10 cellular contexts compared by ENCODE assay signal in genomic region chr17:40419559-40420331, GRCh38. TPM values are rescaled to one million over a fixed set of nuclear protein-coding genes. Genes with fewer than 3 reads are reported as not detected.
DNase-seq lines count a peak whose midpoint lies in the region; ATAC-seq and TF ChIP-seq lines count a peak whose summit lies in the region.
"Had no signal": no experiment of that assay in that cellular context is flagged by ENCODE, and none has a peak within 500 bp of the region (broad histone marks: within the 10 kb centered on the region; RNA-seq: fewer than 3 reads in every experiment).

No MANE protein-coding gene starts in this region.

- intact Hi-C loops in activated naive CD4-positive, alpha-beta T cell treated with anti-CD3 and anti-CD28 coated beads for 36 hours (cut with micrococcal nuclease): no loop called here

- H3K36me3 Mint-ChIP-seq in activated naive CD4-positive, alpha-beta T cell treated with anti-CD3 and anti-CD28 coated beads for 36 hours (ENCODE audit: low read depth): peaks cover 19% of the 10 kb centered on the region

- DNase-seq in activated naive CD4-positive, alpha-beta T cell treated with anti-CD3 and anti-CD28 coated beads for 36 hours: peak; percentile 30
- no peak for DNase-seq in activated naive CD4-positive, alpha-beta T cell (lab: John Stamatoyannopoulos, UW)
- DNase-seq in NOMO-1 (lab: John Stamatoyannopoulos, UW; ENCODE audit: unreplicated experiment in 2 of 2) (peak; percentile 58 to 80), dermis microvascular lymphatic vessel endothelial cell (ENCODE audit: low read depth in 2 of 2) (peak; percentile 54 to 87), MG63 (no peak), HuH-7 (ENCODE audit: low spot score) (no peak), MM.1S (no peak)
- no peak for DNase-seq in stimulated activated naive CD8-positive, alpha-beta T cell treated with anti-CD3 and anti-CD28 coated beads, Interleukin-15, amount 100 ng/mL, for 72 hours
- DNase-seq: NCI-H1694 had no signal

- CTCF ChIA-PET in activated naive CD4-positive, alpha-beta T cell treated with anti-CD3 and anti-CD28 coated beads for 36 hours (lab: Charles Lee): interaction anchor here (1.3 to 8.7 kb wide), 4 partner anchors 9 to 114 kb away, joined by 3 to 81 read pairs (median 5); no protein-coding TSS in a partner anchor

- H3K27me3 ChIP-seq in MG63 (no peaks in the 10 kb centered on the region), MM.1S (replicated peaks; ENCODE audit: insufficient read depth, low read length) (no peaks in the 10 kb centered on the region)

- no peak for TF ChIP-seq CTCF in MM.1S (IDR thresholded peaks at IDR 0.05; ENCODE audit: low read length)

- H3K4me3 ChIP-seq in MG63 (no peak overlapping the region), MM.1S (ENCODE audit: low read length) (no peak overlapping the region)

- H3K27ac Mint-ChIP-seq in activated naive CD4-positive, alpha-beta T cell treated with anti-CD3 and anti-CD28 coated beads for 36 hours: no peak overlapping the region
- H3K27ac Mint-ChIP-seq in stimulated activated naive CD8-positive, alpha-beta T cell treated with anti-CD3 and anti-CD28 coated beads, Interleukin-15, amount 100 ng/mL, for 72 hours: no peak overlapping the region

- peaks cover 27% of the 10 kb centered on the region for H3K79me2 ChIP-seq in MM.1S (ENCODE audit: low read length)
- H3K79me2 ChIP-seq: parathyroid adenoma had no signal

- 0 out of 2 replicates have a peak, but pooled peaks cover 3% of the 10 kb centered on the region for H3F3A ChIP-seq in MM.1S (ENCODE audit: insufficient read depth, low read length)

- no peak for ATAC-seq in stimulated activated naive CD8-positive, alpha-beta T cell treated with anti-CD3 and anti-CD28 coated beads, Interleukin-15, amount 100 ng/mL, for 72 hours

- no peak overlapping the region for H2AFZ ChIP-seq in MM.1S (ENCODE audit: low read length)
- H2AFZ ChIP-seq: parathyroid adenoma had no signal

- H3K9me3 ChIP-seq in MG63: no peaks in the 10 kb centered on the region
- no peaks in the 10 kb centered on the region for H3K9me3 ChIP-seq in MM.1S (replicated peaks; ENCODE audit: insufficient read depth, low read length)

- no peaks in the 10 kb centered on the region for H3K9me2 ChIP-seq in MM.1S (replicated peaks; ENCODE audit: insufficient read depth, low read length)

- H3K27me3 Mint-ChIP-seq in activated naive CD4-positive, alpha-beta T cell treated with anti-CD3 and anti-CD28 coated beads for 36 hours (ENCODE audit: low read depth): peaks cover 2% of the 10 kb centered on the region
- no peaks in the 10 kb centered on the region for H3K27me3 Mint-ChIP-seq in stimulated activated naive CD8-positive, alpha-beta T cell treated with anti-CD3 and anti-CD28 coated beads, Interleukin-15, amount 100 ng/mL, for 72 hours

- H3K27ac ChIP-seq in MM.1S (ENCODE audit: low read length): no peak overlapping the region
- H3K27ac ChIP-seq: parathyroid adenoma had no signal

- H3K9ac ChIP-seq in MM.1S (ENCODE audit: low read length): no peak overlapping the region
- H3K9ac ChIP-seq: parathyroid adenoma had no signal

- peaks cover 28% of the 10 kb centered on the region for H3K4me1 Mint-ChIP-seq in activated naive CD4-positive, alpha-beta T cell treated with anti-CD3 and anti-CD28 coated beads for 36 hours (ENCODE audit: low read depth)
- H3K4me1 Mint-ChIP-seq in stimulated activated naive CD8-positive, alpha-beta T cell treated with anti-CD3 and anti-CD28 coated beads, Interleukin-15, amount 100 ng/mL, for 72 hours: peaks cover 30% of the 10 kb centered on the region

- H3K4me3 Mint-ChIP-seq in activated naive CD4-positive, alpha-beta T cell treated with anti-CD3 and anti-CD28 coated beads for 36 hours: peak overlapping the region; percentile 37
- peak overlapping the region; percentile 35 to 37 for H3K4me3 Mint-ChIP-seq in stimulated activated naive CD8-positive, alpha-beta T cell treated with anti-CD3 and anti-CD28 coated beads, Interleukin-15, amount 100 ng/mL, for 72 hours

- peaks cover 12% of the 10 kb centered on the region; the same call in 1 of the 2 replicates for H3K4me1 ChIP-seq in MM.1S (ENCODE audit: low read length)
- H3K4me1 ChIP-seq: parathyroid adenoma had no signal

- H3K36me3 ChIP-seq in MG63: peaks cover 22% of the 10 kb centered on the region
- no peaks in the 10 kb centered on the region for H3K36me3 ChIP-seq in MM.1S (replicated peaks; ENCODE audit: insufficient read depth, low read length)

- H3K9me3 Mint-ChIP-seq in activated naive CD4-positive, alpha-beta T cell treated with anti-CD3 and anti-CD28 coated beads for 36 hours: no peaks in the 10 kb centered on the region
- no peaks in the 10 kb centered on the region for H3K9me3 Mint-ChIP-seq in stimulated activated naive CD8-positive, alpha-beta T cell treated with anti-CD3 and anti-CD28 coated beads, Interleukin-15, amount 100 ng/mL, for 72 hours

- no peaks in the 10 kb centered on the region for H4K20me1 ChIP-seq in MM.1S (ENCODE audit: insufficient read depth, low read length)

- H3K4me2 ChIP-seq in MM.1S (ENCODE audit: low read depth, low read length): no peak overlapping the region

RNA-seq across cellular contexts. Expression of gene TOP2A, which starts 2.0 kb away (rescaled TPM):
- total RNA-seq in activated naive CD4-positive, alpha-beta T cell treated with anti-CD3 and anti-CD28 coated beads for 36 hours: 100 to 1,000 TPM; 410 to 416 TPM
- 27.7 and 65.5 TPM in 2 replicates for total RNA-seq in dermis microvascular lymphatic vessel endothelial cell
- total RNA-seq in MG63 (2014; rRNA removed; shearing (Covaris generic); ENCODE audit: low replicate concordance): 138 and 187 TPM in 2 replicates

RNA-seq across cellular contexts. Expression of gene IGFBP4, which starts 23.5 kb away (rescaled TPM):
- 1 to 10 TPM; 8.8 to 9.2 TPM for total RNA-seq in activated naive CD4-positive, alpha-beta T cell treated with anti-CD3 and anti-CD28 coated beads for 36 hours
- total RNA-seq in dermis microvascular lymphatic vessel endothelial cell: 189 and 415 TPM in 2 replicates
- total RNA-seq in MG63 (2014; rRNA removed; shearing (Covaris generic); ENCODE audit: low replicate concordance): 7.9 and 12.4 TPM in 2 replicates

RNA-seq across cellular contexts. Expression of gene GJD3, which starts 55.2 kb away (rescaled TPM):
- total RNA-seq in activated naive CD4-positive, alpha-beta T cell treated with anti-CD3 and anti-CD28 coated beads for 36 hours: not detected
- 1.8 and 3.7 TPM in 2 replicates for total RNA-seq in dermis microvascular lymphatic vessel endothelial cell
- not detected in 2 replicates for total RNA-seq in MG63 (2014; rRNA removed; shearing (Covaris generic); ENCODE audit: low replicate concordance)

Comparison
In these comparisons a context has a peak if more than half of its experiments do, and no peak if none do; other contexts are left out.
1. DNase-seq: peak in activated naive CD4-positive, alpha-beta T cell treated with anti-CD3 and anti-CD28 coated beads for 36 hours (single experiment), NOMO-1 (2 of 2) and dermis microvascular lymphatic vessel endothelial cell (2 of 2); none in activated naive CD4-positive, alpha-beta T cell (0 of 4), stimulated activated naive CD8-positive, alpha-beta T cell treated with anti-CD3 and anti-CD28 coated beads, Interleukin-15, amount 100 ng/mL, for 72 hours (0 of 2), MG63 (single experiment), HuH-7 (single experiment) and MM.1S (single experiment).
2. RNA of gene IGFBP4, which starts 23.5 kb away (total RNA-seq): 189 to 415 TPM in dermis microvascular lymphatic vessel endothelial cell; 8.8 to 9.2 TPM in activated naive CD4-positive, alpha-beta T cell treated with anti-CD3 and anti-CD28 coated beads for 36 hours and 7.9 to 12.4 TPM in MG63; every median in the first group is over 10 times any median in the second.